5 cellular contexts compared by ENCODE assay signal in the genomic region with DNA sequence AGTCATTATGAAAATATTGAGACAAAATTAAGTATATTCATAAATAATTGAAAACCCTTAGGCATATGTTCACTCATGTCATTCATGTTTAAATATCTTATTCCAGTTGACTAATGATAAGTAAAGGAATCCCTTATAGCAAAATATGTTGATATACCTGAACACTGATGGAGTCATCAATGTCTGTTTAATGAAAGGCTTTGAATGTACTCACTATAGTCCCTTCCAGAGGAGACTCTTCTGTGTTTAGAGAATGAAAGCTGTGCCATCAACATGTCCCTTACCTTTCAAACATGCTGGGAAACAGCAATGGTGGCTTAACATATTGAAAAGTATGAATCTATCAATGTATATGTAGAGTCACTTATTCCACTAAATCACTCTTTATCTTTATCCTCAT.
"Had no signal": no experiment of that assay in that cellular context is flagged by ENCODE, and none has a peak within 500 bp of the region (broad histone marks: within the 10 kb centered on the region; RNA-seq: fewer than 3 reads in every experiment).

No MANE protein-coding gene starts in this region.

- DNase-seq: IMR-90, KBM-7, KG1 had no signal

- H3K4me3 ChIP-seq: K562 had no signal

- H3K27ac ChIP-seq: HL-60 had no signal
